Comparison of ENCODE assay signal across 8 cellular contexts in the genomic region with DNA sequence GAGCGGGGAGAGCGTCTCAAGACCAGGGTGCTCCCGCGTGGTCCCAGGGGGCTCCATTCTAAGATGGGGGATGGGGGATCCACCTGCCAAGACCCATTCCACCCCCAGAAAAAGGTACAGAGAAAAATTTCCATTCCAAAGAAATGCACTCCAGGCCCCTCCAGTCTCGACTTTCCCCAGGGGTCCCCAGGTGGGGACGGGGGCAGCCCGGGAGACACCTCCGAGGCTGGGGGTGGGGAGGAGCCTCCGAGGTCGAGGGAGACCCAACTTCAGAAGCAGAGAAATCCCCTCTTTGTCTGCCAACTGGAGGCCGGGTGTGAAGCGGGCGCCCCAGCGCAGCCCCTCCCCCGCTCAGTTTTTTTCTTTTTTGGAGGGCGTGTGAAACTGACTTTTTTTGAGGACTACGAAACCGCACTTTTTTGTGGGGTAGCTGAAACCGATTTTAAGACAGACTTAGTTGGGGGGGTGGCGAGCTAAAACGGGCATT. TPM values are rescaled to one million over a fixed set of nuclear protein-coding genes. Genes with fewer than 3 reads are reported as not detected.
DNase-seq lines count a peak whose midpoint lies in the region; ATAC-seq lines count a peak whose summit lies in the region.

No MANE protein-coding gene starts in this region.

- H3K4me1 Mint-ChIP-seq in naive B cell = peaks cover 31 to 62% (median 52%) of the 10 kb centered on the region in 3 donors

- H3K27ac Mint-ChIP-seq in naive B cell = peak overlapping the region; percentile 96 to 99 (median 98)

- H3K9me3 ChIP-seq in thymus (ENCODE audit: control insufficient read depth) = peaks cover 2% of the 10 kb centered on the region

- H3K27me3 ChIP-seq in thymus (ENCODE audit: control insufficient read depth, insufficient read depth) = no peaks in the 10 kb centered on the region

- H3K36me3 ChIP-seq in thymus (ENCODE audit: control insufficient read depth, insufficient read depth) = peaks cover 37% of the 10 kb centered on the region

- WGBS in thymus = under 1% methylated on average over 21 of the region's 21 CpGs

- no peaks in the 10 kb centered on the region for H3K9me3 Mint-ChIP-seq in naive B cell

- peaks cover 12% of the 10 kb centered on the region for H3K4me1 ChIP-seq in thymus (ENCODE audit: control insufficient read depth, insufficient read depth, low read length)

- ATAC-seq in naive B cell (ENCODE audit: low read depth in 2 of 2) (peak; percentile 6 to 16), HG03460 (IDR thresholded peaks at IDR 0.05; ENCODE audit: unreplicated experiment) (no peak)
- ATAC-seq in activated CD4-positive, CD25-positive, alpha-beta regulatory T cell treated with anti-CD3 and anti-CD28 coated beads, Interleukin-2, amount 50 U/mL, for 24 hours = no peak

- H3K27ac ChIP-seq in thymus (ENCODE audit: low read depth) = peak overlapping the region; percentile 96

- H3K4me3 ChIP-seq in thymus (ENCODE audit: low read length) = peak overlapping the region; percentile 98

- peak; percentile 44 for DNase-seq in NCI-H82 (lab: John Stamatoyannopoulos, UW)
- DNase-seq in NCI-H82 treated with DMSO at 0.1 percent for 48 hours (lab: John Stamatoyannopoulos, UW; ENCODE audit: unreplicated experiment) = no peak
- peak; percentile 45 to 56 for DNase-seq in activated CD4-positive, alpha-beta T cell treated with anti-CD3 and anti-CD28 coated beads for 24 hours (ENCODE audit: low read depth in 2 of 2)
- peak; percentile 45 for DNase-seq in dermis blood vessel endothelial cell
- DNase-seq in naive B cell = peak; percentile 71

- peak overlapping the region; percentile 88 to 98 (median 96) for H3K4me3 Mint-ChIP-seq in naive B cell

- H3K27me3 Mint-ChIP-seq in naive B cell = no peaks in the 10 kb centered on the region

- no peaks in the 10 kb centered on the region for H3K36me3 Mint-ChIP-seq in naive B cell

RNA-seq across cellular contexts. Expression of a gene that starts 1.3 kb away (rescaled TPM):
- total RNA-seq in dermis blood vessel endothelial cell = 94.1 and 144 TPM in 2 replicates
- polyA plus RNA-seq in naive B cell (ENCODE audit: low read depth in 6 of 6) (10 to 100 TPM; 17.5 to 45.6 (median 24.8) TPM), thymus (81.2 TPM)

RNA-seq across cellular contexts. Expression of a gene that starts 45.8 kb away (rescaled TPM):
- 48.8 and 62.1 TPM in 2 replicates for total RNA-seq in dermis blood vessel endothelial cell
- polyA plus RNA-seq in naive B cell (ENCODE audit: low read depth in 6 of 6) (100 to 1,000 TPM; 358 to 546 (median 438) TPM), thymus (108 TPM)

RNA-seq across cellular contexts. Expression of a gene that starts 58.4 kb away (rescaled TPM):
- total RNA-seq in dermis blood vessel endothelial cell = 119 and 194 TPM in 2 replicates
- polyA plus RNA-seq in naive B cell (ENCODE audit: low read depth in 6 of 6) = 10 to 100 TPM in 4 of 6 donors, 1 to 10 TPM in 2; 7.7 to 24.4 (median 12.9) TPM
- polyA plus RNA-seq in thymus = 99.9 TPM

Comparison
In these comparisons a context has a peak if more than half of its experiments do, and no peak if none do; other contexts are left out.
1. ATAC-seq: peak in naive B cell (2 of 2); none in HG03460 (single experiment) and activated CD4-positive, CD25-positive, alpha-beta regulatory T cell treated with anti-CD3 and anti-CD28 coated beads, Interleukin-2, amount 50 U/mL, for 24 hours (0 of 2).